Comparison of ENCODE assay signal across 28 cellular contexts in genomic region chr4:52546449-52546848, GRCh38.
"Had no signal": no experiment of that assay in that cellular context is flagged by ENCODE, and none has a peak within 500 bp of the region (broad histone marks: within the 10 kb centered on the region; RNA-seq: fewer than 3 reads in every experiment).

No MANE protein-coding gene starts in this region.

- H3K9me3 ChIP-seq: breast epithelium, gastroesophageal sphincter, pancreas, prostate gland, stomach, tibial artery, upper lobe of right lung had no signal

- H3K27ac ChIP-seq: breast epithelium, epithelial cell of prostate, gastroesophageal sphincter, pancreas, prostate gland, stomach, tibial artery, upper lobe of right lung had no signal

- ATAC-seq: activated CD8-positive, alpha-beta T cell treated with anti-CD3 and anti-CD28 coated beads for 36 hours; activated naive CD8-positive, alpha-beta T cell treated with anti-CD3 and anti-CD28 coated beads, Interleukin-2, amount 50 U/mL, for 24 hours; activated T-cell treated with anti-CD3 and anti-CD28 coated beads, Interleukin-2, amount 50 U/mL, for 4 hours; activated T-helper 17 cell treated with anti-CD3 and anti-CD28 coated beads, Interleukin-2, amount 50 U/mL, for 72 hours; gastroesophageal sphincter; stimulated activated naive B cell treated with anti-CD40 and anti-IgM and Interleukin-4, amounts not matched to agents 10 μg/mL and 1 μg/mL and 100 μg/mL, for 72 hours; T-cell; upper lobe of right lung had no signal

- H3K9me3 Mint-ChIP-seq: activated B cell treated with CpG ODN at 0.5 μM for 24 hours; activated CD8-positive, alpha-beta T cell treated with anti-CD3 and anti-CD28 coated beads for 36 hours; activated naive CD8-positive, alpha-beta T cell treated with anti-CD3 and anti-CD28 coated beads, Interleukin-2, amount 50 U/mL, for 24 hours; activated T-cell treated with anti-CD3 and anti-CD28 coated beads, Interleukin-2, amount 50 U/mL, for 4 hours; activated T-helper 17 cell treated with anti-CD3 and anti-CD28 coated beads, Interleukin-2, amount 50 U/mL, for 72 hours; central memory CD8-positive, alpha-beta T cell; mesothelial cell of epicardium; naive B cell; stimulated activated naive B cell treated with anti-CD40 and anti-IgM and Interleukin-4, amounts not matched to agents 10 μg/mL and 1 μg/mL and 100 μg/mL, for 72 hours; T-cell had no signal

- H3K27me3 ChIP-seq: breast epithelium, gastroesophageal sphincter, pancreas, stomach, tibial artery, upper lobe of right lung had no signal

- DNase-seq: activated B cell treated with CpG ODN at 0.5 μM for 24 hours; activated CD4-positive, alpha-beta T cell treated with anti-CD3 and anti-CD28 coated beads, Interleukin-2, amount 50 U/mL, for 1 hour; activated CD8-positive, alpha-beta T cell treated with anti-CD3 and anti-CD28 coated beads for 36 hours; activated gamma-delta T cell treated with Interleukin-2 at 50 U/mL for 16 hours; activated naive CD4-positive, alpha-beta T cell treated with anti-CD3 and anti-CD28 coated beads, Interleukin-2, amount 50 U/mL, for 16 hours; activated naive CD8-positive, alpha-beta T cell treated with anti-CD3 and anti-CD28 coated beads, Interleukin-2, amount 50 U/mL, for 24 hours; activated T-cell treated with anti-CD3 and anti-CD28 coated beads, Interleukin-2, amount 50 U/mL, for 4 hours; dermis blood vessel endothelial cell; effector CD4-positive, alpha-beta T cell; islet precursor cell; naive B cell; pancreas; retina; stimulated activated CD4-positive, alpha-beta T cell treated with anti-CD3 and anti-CD28 coated beads, Interleukin-1b, Interleukin-23, amount 100 ng/mL, for 48 hours; stimulated activated CD4-positive, alpha-beta T cell treated with anti-CD3 and anti-CD28 coated beads, Interleukin-4, amount 100 ng/mL, for 4 hours; stimulated activated naive B cell treated with anti-CD40 and anti-IgM and Interleukin-4, amounts not matched to agents 10 μg/mL and 1 μg/mL and 100 μg/mL, for 72 hours; stomach; T-cell; tibial artery; upper lobe of right lung had no signal

- H3K27ac Mint-ChIP-seq: activated B cell treated with CpG ODN at 0.5 μM for 24 hours; activated CD8-positive, alpha-beta T cell treated with anti-CD3 and anti-CD28 coated beads for 36 hours; activated naive CD8-positive, alpha-beta T cell treated with anti-CD3 and anti-CD28 coated beads, Interleukin-2, amount 50 U/mL, for 24 hours; activated T-helper 17 cell treated with anti-CD3 and anti-CD28 coated beads, Interleukin-2, amount 50 U/mL, for 72 hours; naive B cell; stimulated activated naive B cell treated with anti-CD40 and anti-IgM and Interleukin-4, amounts not matched to agents 10 μg/mL and 1 μg/mL and 100 μg/mL, for 72 hours; T-cell had no signal

- H3K4me1 ChIP-seq: breast epithelium, gastroesophageal sphincter, pancreas, prostate gland, upper lobe of right lung had no signal

- H3K36me3 ChIP-seq: breast epithelium, gastroesophageal sphincter, pancreas, prostate gland, stomach, tibial artery, upper lobe of right lung had no signal

- H3K4me1 Mint-ChIP-seq: activated B cell treated with CpG ODN at 0.5 μM for 24 hours; activated naive CD8-positive, alpha-beta T cell treated with anti-CD3 and anti-CD28 coated beads, Interleukin-2, amount 50 U/mL, for 24 hours; activated T-helper 17 cell treated with anti-CD3 and anti-CD28 coated beads, Interleukin-2, amount 50 U/mL, for 72 hours; central memory CD8-positive, alpha-beta T cell; stimulated activated naive B cell treated with anti-CD40 and anti-IgM and Interleukin-4, amounts not matched to agents 10 μg/mL and 1 μg/mL and 100 μg/mL, for 72 hours; T-cell had no signal

- H3K4me3 ChIP-seq: breast epithelium, gastroesophageal sphincter, pancreas, prostate gland, smooth muscle cell, stomach, tibial artery, upper lobe of right lung had no signal

- H3K36me3 Mint-ChIP-seq: mesothelial cell of epicardium; naive B cell; stimulated activated naive B cell treated with anti-CD40 and anti-IgM and Interleukin-4, amounts not matched to agents 10 μg/mL and 1 μg/mL and 100 μg/mL, for 72 hours; T-cell had no signal

- H3K4me3 Mint-ChIP-seq: activated B cell treated with CpG ODN at 0.5 μM for 24 hours; activated CD8-positive, alpha-beta T cell treated with anti-CD3 and anti-CD28 coated beads for 36 hours; activated naive CD8-positive, alpha-beta T cell treated with anti-CD3 and anti-CD28 coated beads, Interleukin-2, amount 50 U/mL, for 24 hours; activated T-cell treated with anti-CD3 and anti-CD28 coated beads, Interleukin-2, amount 50 U/mL, for 4 hours; activated T-helper 17 cell treated with anti-CD3 and anti-CD28 coated beads, Interleukin-2, amount 50 U/mL, for 72 hours; central memory CD8-positive, alpha-beta T cell; mesothelial cell of epicardium; naive B cell; stimulated activated naive B cell treated with anti-CD40 and anti-IgM and Interleukin-4, amounts not matched to agents 10 μg/mL and 1 μg/mL and 100 μg/mL, for 72 hours; T-cell had no signal
